ENCODE assay signal across 20 cellular contexts in genomic region chr5:158639876-158640570, GRCh38.
DNase-seq lines count a peak whose midpoint lies in the region; ATAC-seq and TF ChIP-seq lines count a peak whose summit lies in the region.
"Had no signal": no experiment of that assay in that cellular context is flagged by ENCODE, and none has a peak within 500 bp of the region (broad histone marks: within the 10 kb centered on the region; RNA-seq: fewer than 3 reads in every experiment).

No MANE protein-coding gene starts in this region.

- H2BK5ac ChIP-seq in trophoblast cell (ENCODE audit: low read depth, low read length, poor library complexity) = no peak overlapping the region

- H3K36me3 ChIP-seq in ACC112 (ENCODE audit: insufficient read depth, low read length) (no peaks in the 10 kb centered on the region), fibroblast of lung (ENCODE audit: control insufficient read depth, insufficient read depth, low read length) (no peaks in the 10 kb centered on the region), trophoblast cell (ENCODE audit: control insufficient read depth in 1 of 2, insufficient read depth in 2 of 2, low read length in 2 of 2) (no peaks in the 10 kb centered on the region)

- no peaks in the 10 kb centered on the region for H3K4me1 Mint-ChIP-seq in stimulated activated effector memory CD8-positive, alpha-beta T cell treated with anti-CD3 and anti-CD28 coated beads, Interleukin-12 subunit alpha, Interleukin-12 subunit beta, amount 100 ng/mL, for 72 hours
- H3K4me1 Mint-ChIP-seq: CD4-positive, alpha-beta memory T cell had no signal

- H2AFZ ChIP-seq in ACC112 (ENCODE audit: low read length, unreplicated experiment) = no peak overlapping the region
- no peak overlapping the region for H2AFZ ChIP-seq in fibroblast of lung (ENCODE audit: low read length)
- H2AFZ ChIP-seq in trophoblast cell (ENCODE audit: insufficient read depth, low read length, poor library complexity) = no peak overlapping the region

- no peak for TF ChIP-seq CTCF in fibroblast of lung (conservative IDR thresholded peaks at IDR 0.05 in 1 of 2, IDR thresholded peaks at IDR 0.05 in 1 of 2; ENCODE audit: low read depth in 1 of 2, low read length in 2 of 2)

- H3K4me2 ChIP-seq in fibroblast of lung (ENCODE audit: extremely low read depth, insufficient read depth, low read length) (no peak overlapping the region), trophoblast cell (ENCODE audit: low read length) (no peak overlapping the region)

- no peak overlapping the region for H3K4ac ChIP-seq in trophoblast cell (ENCODE audit: low read depth, low read length)

- no peak for ATAC-seq in HG03159 (IDR thresholded peaks at IDR 0.05; ENCODE audit: unreplicated experiment)
- no peak for ATAC-seq in stimulated activated effector memory CD8-positive, alpha-beta T cell treated with anti-CD3 and anti-CD28 coated beads, Interleukin-12 subunit alpha, Interleukin-12 subunit beta, amount 100 ng/mL, for 72 hours
- ATAC-seq: left colon had no signal

- H3K36me3 Mint-ChIP-seq in stimulated activated effector memory CD8-positive, alpha-beta T cell treated with anti-CD3 and anti-CD28 coated beads, Interleukin-12 subunit alpha, Interleukin-12 subunit beta, amount 100 ng/mL, for 72 hours = no peaks in the 10 kb centered on the region
- H3K36me3 Mint-ChIP-seq: CD4-positive, alpha-beta memory T cell had no signal

- H3K79me2 ChIP-seq in ACC112 (ENCODE audit: control insufficient read depth, insufficient read depth, low read length, unreplicated experiment) = no peaks in the 10 kb centered on the region
- H3K79me2 ChIP-seq in fibroblast of lung (ENCODE audit: control insufficient read depth, insufficient read depth, low read length) = no peaks in the 10 kb centered on the region
- no peaks in the 10 kb centered on the region for H3K79me2 ChIP-seq in trophoblast cell (ENCODE audit: control insufficient read depth, insufficient read depth, low read length, poor library complexity)

- H4K20me1 ChIP-seq in fibroblast of lung (ENCODE audit: control insufficient read depth, extremely low read depth, insufficient read depth, low read length) = no peaks in the 10 kb centered on the region

- H2BK120ac ChIP-seq in trophoblast cell (ENCODE audit: insufficient read depth, low read length, poor library complexity) = no peak overlapping the region

- no peaks in the 10 kb centered on the region for H3K9me3 Mint-ChIP-seq in stimulated activated effector memory CD8-positive, alpha-beta T cell treated with anti-CD3 and anti-CD28 coated beads, Interleukin-12 subunit alpha, Interleukin-12 subunit beta, amount 100 ng/mL, for 72 hours
- H3K9me3 Mint-ChIP-seq: T-helper 2 cell treated with Interferon-gamma antibody and Interleukin-4, amounts not matched to agents 5 μg/mL and 100 μg/mL, for 36 hours had no signal

- H3K79me1 ChIP-seq in trophoblast cell (ENCODE audit: low read length) = no peaks in the 10 kb centered on the region

- H3K4me1 ChIP-seq in ACC112 (ENCODE audit: control insufficient read depth, insufficient read depth, low read length, unreplicated experiment) (peaks cover 8% of the 10 kb centered on the region), fibroblast of lung (ENCODE audit: control insufficient read depth, extremely low read depth, insufficient read depth, low read length) (no peaks in the 10 kb centered on the region), trophoblast cell (ENCODE audit: control insufficient read depth in 1 of 2, insufficient read depth in 2 of 2, low read length in 2 of 2) (no peaks in the 10 kb centered on the region)

- no peak overlapping the region for H4K91ac ChIP-seq in trophoblast cell (ENCODE audit: low read depth, low read length)

- no peak overlapping the region for H3K9ac ChIP-seq in fibroblast of lung (ENCODE audit: insufficient read depth, low read length)
- H3K9ac ChIP-seq in trophoblast cell (ENCODE audit: low read length) = no peak overlapping the region

- H3K9me3 ChIP-seq in fibroblast of lung (ENCODE audit: control insufficient read depth, insufficient read depth, low read depth, low read length) (no peaks in the 10 kb centered on the region), trophoblast cell (ENCODE audit: insufficient read depth, low read depth, low read length) (peaks cover 2% of the 10 kb centered on the region)

- H3K4me3 Mint-ChIP-seq in stimulated activated effector memory CD8-positive, alpha-beta T cell treated with anti-CD3 and anti-CD28 coated beads, Interleukin-12 subunit alpha, Interleukin-12 subunit beta, amount 100 ng/mL, for 72 hours = no peak overlapping the region
- H3K4me3 Mint-ChIP-seq: CD4-positive, alpha-beta memory T cell; T-helper 2 cell treated with Interferon-gamma antibody and Interleukin-4, amounts not matched to agents 5 μg/mL and 100 μg/mL, for 36 hours had no signal

- no CpG with 5 or more reads among the region's 5 CpGs for WGBS in trophoblast cell (ENCODE audit: extremely low coverage, insufficient coverage, insufficient read length)

- H4K12ac ChIP-seq in trophoblast cell (ENCODE audit: low read depth, low read length) = no peak overlapping the region

- no peak overlapping the region for H3K14ac ChIP-seq in trophoblast cell (ENCODE audit: low read length)

- H3K27ac ChIP-seq in ACC112 (ENCODE audit: low read depth, low read length) (peak overlapping the region; percentile 56), fibroblast of lung (ENCODE audit: insufficient read depth, low read length) (no peak overlapping the region), trophoblast cell (ENCODE audit: low read depth, low read length) (no peak overlapping the region)

- DNase-seq in GOT3 (lab: John Stamatoyannopoulos, UW) (peak; percentile 16), RKO (ENCODE audit: low spot score) (peak; percentile 39), fibroblast of lung (ENCODE audit: low read depth in 2 of 2) (peak; percentile 10 to 25), trophoblast cell (no peak)
- no peak for DNase-seq in stimulated activated effector memory CD8-positive, alpha-beta T cell treated with anti-CD3 and anti-CD28 coated beads, Interleukin-12 subunit alpha, Interleukin-12 subunit beta, amount 100 ng/mL, for 72 hours (ENCODE audit: low spot score in 2 of 2)
- DNase-seq in activated T-cell treated with anti-CD3 and anti-CD28 coated beads, Interleukin-2, amount 50 U/mL, for 1 hour = no peak
- DNase-seq: activated CD4-positive, CD25-positive, alpha-beta regulatory T cell treated with anti-CD3 and anti-CD28 coated beads, Interleukin-2, amount 50 U/mL, for 72 hours; caudate nucleus; CD4-positive, alpha-beta memory T cell; DND-41; KG1; left colon; midbrain; NCI-H1436; NCI-H345; SHP77 treated with DMSO at 0.1 percent for 48 hours; stimulated activated naive CD4-positive, alpha-beta T cell had no signal

- H3K18ac ChIP-seq in trophoblast cell (ENCODE audit: low read length) = no peak overlapping the region

- no peak overlapping the region for H3K23ac ChIP-seq in trophoblast cell (ENCODE audit: low read length)

- no peak overlapping the region for H4K8ac ChIP-seq in trophoblast cell (ENCODE audit: low read depth, low read length)

- no peak overlapping the region for H2BK12ac ChIP-seq in trophoblast cell (ENCODE audit: low read length)

- H3K4me3 ChIP-seq in ACC112 (ENCODE audit: low read depth, low read length) = no peak overlapping the region
- no peak overlapping the region for H3K4me3 ChIP-seq in fibroblast of lung (replicated peaks in 1 of 4; ENCODE audit: control extremely low read depth in 1 of 4, insufficient read depth in 1 of 4, low read depth in 3 of 4, low read length in 4 of 4)
- no peak overlapping the region for H3K4me3 ChIP-seq in trophoblast cell (ENCODE audit: low read depth, low read length)

- no peak overlapping the region for H3K27ac Mint-ChIP-seq in stimulated activated effector memory CD8-positive, alpha-beta T cell treated with anti-CD3 and anti-CD28 coated beads, Interleukin-12 subunit alpha, Interleukin-12 subunit beta, amount 100 ng/mL, for 72 hours
- H3K27ac Mint-ChIP-seq: CD4-positive, alpha-beta memory T cell; T-helper 2 cell treated with Interferon-gamma antibody and Interleukin-4, amounts not matched to agents 5 μg/mL and 100 μg/mL, for 36 hours had no signal

- H3K27me3 ChIP-seq in ACC112 (ENCODE audit: insufficient read depth, low read length) (no peaks in the 10 kb centered on the region), fibroblast of lung (ENCODE audit: control insufficient read depth, insufficient read depth, low read length) (no peaks in the 10 kb centered on the region), trophoblast cell (ENCODE audit: insufficient read depth, low read length) (no peaks in the 10 kb centered on the region)

- no peak overlapping the region for H2AK5ac ChIP-seq in trophoblast cell (ENCODE audit: low read length)

Comparison
In these comparisons a context has a peak if more than half of its experiments do, and no peak if none do; other contexts are left out.
1. DNase-seq: peak in GOT3 (single experiment), RKO (single experiment) and fibroblast of lung (2 of 2); none in trophoblast cell (0 of 2), stimulated activated effector memory CD8-positive, alpha-beta T cell treated with anti-CD3 and anti-CD28 coated beads, Interleukin-12 subunit alpha, Interleukin-12 subunit beta, amount 100 ng/mL, for 72 hours (0 of 2) and activated T-cell treated with anti-CD3 and anti-CD28 coated beads, Interleukin-2, amount 50 U/mL, for 1 hour (single experiment).